Comparison of ENCODE assay signal across 11 cellular contexts in genomic region chr10:16799621-16800020, GRCh38. TPM values are rescaled to one million over a fixed set of nuclear protein-coding genes. Genes with fewer than 3 reads are reported as not detected.
DNase-seq lines count a peak whose midpoint lies in the region; ATAC-seq and TF ChIP-seq lines count a peak whose summit lies in the region.
"Had no signal": no experiment of that assay in that cellular context is flagged by ENCODE, and none has a peak within 500 bp of the region (broad histone marks: within the 10 kb centered on the region; RNA-seq: fewer than 3 reads in every experiment).

No MANE protein-coding gene starts in this region.

- no peaks in the 10 kb centered on the region for H3K9me3 ChIP-seq in upper lobe of right lung

- no peaks in the 10 kb centered on the region for H3K27me3 Mint-ChIP-seq in activated T-cell treated with anti-CD3 and anti-CD28 coated beads, Interleukin-2, amount 50 U/mL, for 24 hours

- H3K4me3 ChIP-seq in upper lobe of right lung, result no peak overlapping the region
- H3K4me3 ChIP-seq: PC-9 had no signal

- TF ChIP-seq CTCF in upper lobe of right lung (IDR thresholded peaks at IDR 0.05), result no peak

- H3K27ac Mint-ChIP-seq in activated T-cell treated with anti-CD3 and anti-CD28 coated beads, Interleukin-2, amount 50 U/mL, for 24 hours, result peak overlapping the region; percentile 38
- H3K27ac Mint-ChIP-seq: nephron had no signal

- no peaks in the 10 kb centered on the region for H3K36me3 ChIP-seq in upper lobe of right lung

- DNase-seq in activated T-cell treated with anti-CD3 and anti-CD28 coated beads, Interleukin-2, amount 50 U/mL, for 24 hours, result no peak
- no peak for DNase-seq in activated T-cell treated with anti-CD3 and anti-CD28 coated beads for 4 hours
- peak; percentile 46 for DNase-seq in stimulated activated CD8-positive, alpha-beta memory T cell treated with anti-CD3 and anti-CD28 coated beads, Interleukin-4, amount 100 ng/mL, for 48 hours
- DNase-seq in upper lobe of right lung, result no peak
- DNase-seq in cerebellum (ENCODE audit: low spot score), result no peak
- no peak for DNase-seq in ureter (ENCODE audit: low spot score)
- DNase-seq: hypothalamus, PC-9 had no signal

- no peak overlapping the region for H3K4me3 Mint-ChIP-seq in activated T-cell treated with anti-CD3 and anti-CD28 coated beads, Interleukin-2, amount 50 U/mL, for 24 hours
- H3K4me3 Mint-ChIP-seq: nephron had no signal

- ATAC-seq in GM21786 (IDR thresholded peaks at IDR 0.05; ENCODE audit: unreplicated experiment), result peak; percentile 72
- ATAC-seq in HG03457 (IDR thresholded peaks at IDR 0.05; ENCODE audit: unreplicated experiment), result peak; percentile 71
- no peak for ATAC-seq in upper lobe of right lung

- no peaks in the 10 kb centered on the region for H3K27me3 ChIP-seq in upper lobe of right lung

- H3K36me3 Mint-ChIP-seq in activated T-cell treated with anti-CD3 and anti-CD28 coated beads, Interleukin-2, amount 50 U/mL, for 24 hours (ENCODE audit: low read depth), result peaks cover 40% of the 10 kb centered on the region

- no peaks in the 10 kb centered on the region for H3K9me3 Mint-ChIP-seq in activated T-cell treated with anti-CD3 and anti-CD28 coated beads, Interleukin-2, amount 50 U/mL, for 24 hours

- intact Hi-C loops in upper lobe of right lung (cut with DNase I), result no loop called here

- H3K4me1 ChIP-seq in upper lobe of right lung, result no peaks in the 10 kb centered on the region

- H3K27ac ChIP-seq in upper lobe of right lung, result no peak overlapping the region
- H3K27ac ChIP-seq: PC-9 had no signal

- H3K4me1 Mint-ChIP-seq in activated T-cell treated with anti-CD3 and anti-CD28 coated beads, Interleukin-2, amount 50 U/mL, for 24 hours (ENCODE audit: low read depth), result peaks cover 61% of the 10 kb centered on the region
- H3K4me1 Mint-ChIP-seq: nephron had no signal

RNA-seq across cellular contexts. Expression of gene RSU1, which starts 17.6 kb away (rescaled TPM):
- total RNA-seq in upper lobe of right lung, result 77.8 TPM
- 21.1 TPM for total RNA-seq in cerebellum
- total RNA-seq in ureter, result 78.7 TPM
